ENCODE assay signal across 15 cellular contexts in genomic region chr7:47873767-47874166, GRCh38.
DNase-seq lines count a peak whose midpoint lies in the region; ATAC-seq and TF ChIP-seq lines count a peak whose summit lies in the region.
"Had no signal": no experiment of that assay in that cellular context is flagged by ENCODE, and none has a peak within 500 bp of the region (broad histone marks: within the 10 kb centered on the region; RNA-seq: fewer than 3 reads in every experiment).

No MANE protein-coding gene starts in this region.

- H2BK5ac ChIP-seq in mesenchymal stem cell (ENCODE audit: low read depth, low read length, poor library complexity, severe bottlenecking), result no peak overlapping the region

- H3K18ac ChIP-seq in mesenchymal stem cell (ENCODE audit: low read depth in 1 of 2, low read length in 2 of 2), result no peak overlapping the region

- no peaks in the 10 kb centered on the region for H3K9me3 ChIP-seq in HEK293 (ENCODE audit: control insufficient read depth, insufficient read depth, low read depth, low read length)
- no peaks in the 10 kb centered on the region for H3K9me3 ChIP-seq in mesenchymal stem cell (ENCODE audit: control insufficient read depth, low read length)
- H3K9me3 ChIP-seq: HAP-1, ovary had no signal

- POLR2A ChIA-PET in HEK293 (lab: Yijun Ruan, JAX), result no interaction called here

- TF ChIP-seq CTCF in HEK293 (tag by site-specific recombination; IDR thresholded peaks at IDR 0.05), result no peak

- WGBS in mesenchymal stem cell, result 91% methylated on average over 5 of the region's 5 CpGs

- no peak overlapping the region for H3K23ac ChIP-seq in mesenchymal stem cell (ENCODE audit: low read length in 2 of 2)

- no peaks in the 10 kb centered on the region for H3K4me1 ChIP-seq in HEK293 (ENCODE audit: control insufficient read depth, insufficient read depth, low read length)
- no peaks in the 10 kb centered on the region for H3K4me1 ChIP-seq in mesenchymal stem cell (ENCODE audit: control insufficient read depth, insufficient read depth, low read depth, low read length)
- H3K4me1 ChIP-seq: HAP-1 had no signal

- H3K79me1 ChIP-seq in mesenchymal stem cell (replicated peaks; ENCODE audit: low read length, poor library complexity, severe bottlenecking), result no peaks in the 10 kb centered on the region

- no peak overlapping the region for H4K8ac ChIP-seq in mesenchymal stem cell (ENCODE audit: low read length)

- no peak overlapping the region for H2AK5ac ChIP-seq in mesenchymal stem cell (ENCODE audit: low read length, severe bottlenecking)

- H3K4me3 ChIP-seq in HEK293 (ENCODE audit: low read depth, low read length) (no peak overlapping the region), mesenchymal stem cell (ENCODE audit: insufficient read depth in 1 of 2, low read depth in 1 of 2, low read length in 2 of 2) (no peak overlapping the region)
- H3K4me3 ChIP-seq: HAP-1, ovary had no signal

- DNase-seq in DMS53 (lab: John Stamatoyannopoulos, UW) (peak; percentile 75), astrocyte of the hippocampus (ENCODE audit: low read depth, low spot score) (peak; percentile 47), mesenchymal stem cell (peak; percentile 8), NCI-H1436 (lab: John Stamatoyannopoulos, UW) (no peak), NCI-H2029 treated with DMSO at 0.1 percent for 48 hours (lab: John Stamatoyannopoulos, UW) (no peak), NCI-H2029 (lab: John Stamatoyannopoulos, UW) (no peak)
- DNase-seq: activated CD8-positive, alpha-beta memory T cell treated with anti-CD3 and anti-CD28 coated beads, Interleukin-2, amount 50 U/mL, for 4 hours; COR-L47; ovary; small intestine; SW 1271 had no signal

- H3K27me3 ChIP-seq in mesenchymal stem cell (ENCODE audit: control insufficient read depth in 1 of 2, insufficient read depth in 1 of 2, low read length in 2 of 2), result peaks cover 0 to 2% of the 10 kb centered on the region in 2 experiments
- H3K27me3 ChIP-seq: ovary had no signal

- no peak overlapping the region for H2BK15ac ChIP-seq in mesenchymal stem cell (ENCODE audit: low read depth, poor library complexity, severe bottlenecking)

- H2AFZ ChIP-seq in mesenchymal stem cell (ENCODE audit: low read depth, low read length), result no peak overlapping the region

- no peak overlapping the region for H3K9ac ChIP-seq in mesenchymal stem cell (ENCODE audit: low read length)

- H3K4ac ChIP-seq in mesenchymal stem cell (ENCODE audit: low read depth in 1 of 2, low read length in 2 of 2), result no peak overlapping the region

- no peak overlapping the region for H4K91ac ChIP-seq in mesenchymal stem cell (ENCODE audit: low read length)

- CTCF ChIA-PET in HEK293 (lab: Yijun Ruan, JAX), result no interaction called here

- no peak for ATAC-seq in HG03196 (IDR thresholded peaks at IDR 0.05; ENCODE audit: unreplicated experiment)
- ATAC-seq: WTC11 had no signal

- H2BK120ac ChIP-seq in mesenchymal stem cell (ENCODE audit: low read depth, low read length), result no peak overlapping the region

- H3K36me3 ChIP-seq in HEK293 (ENCODE audit: control insufficient read depth in 2 of 2, insufficient read depth in 1 of 2, low read length in 2 of 2), result no peaks in the 10 kb centered on the region
- H3K36me3 ChIP-seq in mesenchymal stem cell (ENCODE audit: control insufficient read depth in 1 of 2, insufficient read depth in 2 of 2, low read depth in 1 of 2, low read length in 2 of 2), result no peaks in the 10 kb centered on the region
- H3K36me3 ChIP-seq: HAP-1, ovary had no signal

- no peak overlapping the region for H3K27ac ChIP-seq in HEK293 (ENCODE audit: extremely low read depth, low read depth, low read length)
- no peak overlapping the region for H3K27ac ChIP-seq in mesenchymal stem cell (ENCODE audit: low read length, poor library complexity, severe bottlenecking)
- H3K27ac ChIP-seq: ovary had no signal

- no peak overlapping the region for H2BK12ac ChIP-seq in mesenchymal stem cell (ENCODE audit: low read length in 2 of 2)

- H3K4me2 ChIP-seq in mesenchymal stem cell (ENCODE audit: low read length, poor library complexity, severe bottlenecking), result no peak overlapping the region

- H3K14ac ChIP-seq in mesenchymal stem cell (ENCODE audit: low read length in 2 of 2), result no peak overlapping the region

TF ChIP-seq in HEK293, 187 proteins besides CTCF, POLR2A, EP300 and RAD21:
- TF ChIP-seq ZNF266 (tag by site-specific recombination; IDR thresholded peaks at IDR 0.05; ENCODE audit: low read depth) (peak; percentile 97), GLIS1 (tag by site-specific recombination; IDR thresholded peaks at IDR 0.05) (no peak)

Comparison
In these comparisons a context has a peak if more than half of its experiments do, and no peak if none do; other contexts are left out.
1. DNase-seq: peak in DMS53 (single experiment), astrocyte of the hippocampus (single experiment) and mesenchymal stem cell (single experiment); none in NCI-H1436 (single experiment), NCI-H2029 treated with DMSO at 0.1 percent for 48 hours (single experiment) and NCI-H2029 (single experiment).